ENCODE assay signal across 1 cellular context in genomic region chr1:200409761-200410565, GRCh38.
TF ChIP-seq lines count a peak whose summit lies in the region.

A gene with protein sequence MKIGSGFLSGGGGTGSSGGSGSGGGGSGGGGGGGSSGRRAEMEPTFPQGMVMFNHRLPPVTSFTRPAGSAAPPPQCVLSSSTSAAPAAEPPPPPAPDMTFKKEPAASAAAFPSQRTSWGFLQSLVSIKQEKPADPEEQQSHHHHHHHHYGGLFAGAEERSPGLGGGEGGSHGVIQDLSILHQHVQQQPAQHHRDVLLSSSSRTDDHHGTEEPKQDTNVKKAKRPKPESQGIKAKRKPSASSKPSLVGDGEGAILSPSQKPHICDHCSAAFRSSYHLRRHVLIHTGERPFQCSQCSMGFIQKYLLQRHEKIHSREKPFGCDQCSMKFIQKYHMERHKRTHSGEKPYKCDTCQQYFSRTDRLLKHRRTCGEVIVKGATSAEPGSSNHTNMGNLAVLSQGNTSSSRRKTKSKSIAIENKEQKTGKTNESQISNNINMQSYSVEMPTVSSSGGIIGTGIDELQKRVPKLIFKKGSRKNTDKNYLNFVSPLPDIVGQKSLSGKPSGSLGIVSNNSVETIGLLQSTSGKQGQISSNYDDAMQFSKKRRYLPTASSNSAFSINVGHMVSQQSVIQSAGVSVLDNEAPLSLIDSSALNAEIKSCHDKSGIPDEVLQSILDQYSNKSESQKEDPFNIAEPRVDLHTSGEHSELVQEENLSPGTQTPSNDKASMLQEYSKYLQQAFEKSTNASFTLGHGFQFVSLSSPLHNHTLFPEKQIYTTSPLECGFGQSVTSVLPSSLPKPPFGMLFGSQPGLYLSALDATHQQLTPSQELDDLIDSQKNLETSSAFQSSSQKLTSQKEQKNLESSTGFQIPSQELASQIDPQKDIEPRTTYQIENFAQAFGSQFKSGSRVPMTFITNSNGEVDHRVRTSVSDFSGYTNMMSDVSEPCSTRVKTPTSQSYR (minus strand): TSS chr1:200410036. CDS start chr1:200409705, 331 bp downstream.

TF ChIP-seq in HEK293, 187 proteins besides CTCF, POLR2A, EP300 and RAD21 (continued from another document and continues in another):
- TF ChIP-seq PRDM2 (tag by site-specific recombination; IDR thresholded peaks at IDR 0.05; ENCODE audit: borderline replicate concordance) (no peak), ZFP3 (tag by site-specific recombination; IDR thresholded peaks at IDR 0.05; ENCODE audit: low read depth) (no peak), ZNF654 (tag by site-specific recombination; IDR thresholded peaks at IDR 0.05; ENCODE audit: low read depth) (no peak), ZNF600 (tag by site-specific recombination; IDR thresholded peaks at IDR 0.05) (peak; percentile 61; the same call in 1 of the 2 replicates), ZEB2 (tag by site-specific recombination; IDR thresholded peaks at IDR 0.05) (no peak; the same call in none of the 2 replicates), HOXA7 (CRISPR knock-in tag; IDR thresholded peaks at IDR 0.05; ENCODE audit: borderline replicate concordance) (no peak), ZNF585B (tag by site-specific recombination; IDR thresholded peaks at IDR 0.05) (no peak), ZNF488 (tag by site-specific recombination; IDR thresholded peaks at IDR 0.05) (no peak), ZFHX2 (tag by site-specific recombination; conservative IDR thresholded peaks at IDR 0.05) (peak; percentile 86), ZNF670 (tag by site-specific recombination; IDR thresholded peaks at IDR 0.05; ENCODE audit: low read depth) (no peak), KLF9 (tag by site-specific recombination; IDR thresholded peaks at IDR 0.05; ENCODE audit: low read depth) (peak; percentile 24; the same call in 1 of the 2 replicates), ZNF416 (tag by site-specific recombination; IDR thresholded peaks at IDR 0.05) (no peak), ZBTB20 (tag by site-specific recombination; IDR thresholded peaks at IDR 0.05) (no peak; the same call in 1 of the 2 replicates), ZNF266 (tag by site-specific recombination; IDR thresholded peaks at IDR 0.05; ENCODE audit: low read depth) (no peak; the same call in 1 of the 2 replicates), ZNF175 (tag by site-specific recombination; IDR thresholded peaks at IDR 0.05) (no peak), ZNF404 (tag by site-specific recombination; IDR thresholded peaks at IDR 0.05) (no peak), ZNF510 (tag by site-specific recombination; IDR thresholded peaks at IDR 0.05; ENCODE audit: insufficient replicate concordance) (no peak), ZNF138 (tag by site-specific recombination; IDR thresholded peaks at IDR 0.05; ENCODE audit: borderline replicate concordance) (no peak), ZNF311 (tag by site-specific recombination; IDR thresholded peaks at IDR 0.05; ENCODE audit: borderline replicate concordance) (no peak), ZNF837 (tag by site-specific recombination; IDR thresholded peaks at IDR 0.05) (no peak), ZNF776 (tag by site-specific recombination; IDR thresholded peaks at IDR 0.05; ENCODE audit: borderline replicate concordance) (no peak), ZNF112 (tag by site-specific recombination; IDR thresholded peaks at IDR 0.05) (no peak), ZNF791 (tag by site-specific recombination; IDR thresholded peaks at IDR 0.05) (no peak), ZNF76 (tag by site-specific recombination; IDR thresholded peaks at IDR 0.05; ENCODE audit: borderline replicate concordance, low read depth) (peak; percentile 83; the same call in 1 of the 2 replicates), ZNF624 (tag by site-specific recombination; IDR thresholded peaks at IDR 0.05) (no peak), ZNF426 (tag by site-specific recombination; IDR thresholded peaks at IDR 0.05) (no peak), ZNF274 (IDR thresholded peaks at IDR 0.05; ENCODE audit: low read length) (no peak), ZNF274 (tag by site-specific recombination; IDR thresholded peaks at IDR 0.05; ENCODE audit: borderline replicate concordance) (no peak), ZNF157 (tag by site-specific recombination; IDR thresholded peaks at IDR 0.05) (no peak), REST (tag by site-specific recombination; IDR thresholded peaks at IDR 0.05) (peak; percentile 50; the same call in 1 of the 2 replicates), ZNF580 (tag by site-specific recombination; IDR thresholded peaks at IDR 0.05) (no peak), KLF16 (tag by site-specific recombination; IDR thresholded peaks at IDR 0.05) (no peak), MEIS1 (CRISPR knock-in tag; IDR thresholded peaks at IDR 0.05; ENCODE audit: borderline replicate concordance) (no peak), KLF17 (tag by site-specific recombination; IDR thresholded peaks at IDR 0.05) (no peak), ZNF155 (tag by site-specific recombination; IDR thresholded peaks at IDR 0.05) (no peak), EGR2 (tag by site-specific recombination; IDR thresholded peaks at IDR 0.05; ENCODE audit: low read depth) (peak; percentile 86), ZNF239 (tag by site-specific recombination; IDR thresholded peaks at IDR 0.05) (no peak), YY1 (tag by site-specific recombination; IDR thresholded peaks at IDR 0.05) (no peak; the same call in 1 of the 2 replicates), ZNF2 (tag by site-specific recombination; IDR thresholded peaks at IDR 0.05) (no peak; the same call in 1 of the 2 replicates), ZNF221 (tag by site-specific recombination; IDR thresholded peaks at IDR 0.05; ENCODE audit: borderline replicate concordance) (no peak), ZNF37A (tag by site-specific recombination; IDR thresholded peaks at IDR 0.05) (no peak)
- TF ChIP-seq, protein P1, sequence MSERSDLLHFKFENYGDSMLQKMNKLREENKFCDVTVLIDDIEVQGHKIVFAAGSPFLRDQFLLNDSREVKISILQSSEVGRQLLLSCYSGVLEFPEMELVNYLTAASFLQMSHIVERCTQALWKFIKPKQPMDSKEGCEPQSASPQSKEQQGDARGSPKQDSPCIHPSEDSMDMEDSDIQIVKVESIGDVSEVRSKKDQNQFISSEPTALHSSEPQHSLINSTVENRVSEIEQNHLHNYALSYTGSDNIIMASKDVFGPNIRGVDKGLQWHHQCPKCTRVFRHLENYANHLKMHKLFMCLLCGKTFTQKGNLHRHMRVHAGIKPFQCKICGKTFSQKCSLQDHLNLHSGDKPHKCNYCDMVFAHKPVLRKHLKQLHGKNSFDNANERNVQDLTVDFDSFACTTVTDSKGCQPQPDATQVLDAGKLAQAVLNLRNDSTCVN (tag by site-specific recombination; optimal IDR thresholded peaks at IDR 0.05) = peak; percentile 26
- TF ChIP-seq, protein P2, sequence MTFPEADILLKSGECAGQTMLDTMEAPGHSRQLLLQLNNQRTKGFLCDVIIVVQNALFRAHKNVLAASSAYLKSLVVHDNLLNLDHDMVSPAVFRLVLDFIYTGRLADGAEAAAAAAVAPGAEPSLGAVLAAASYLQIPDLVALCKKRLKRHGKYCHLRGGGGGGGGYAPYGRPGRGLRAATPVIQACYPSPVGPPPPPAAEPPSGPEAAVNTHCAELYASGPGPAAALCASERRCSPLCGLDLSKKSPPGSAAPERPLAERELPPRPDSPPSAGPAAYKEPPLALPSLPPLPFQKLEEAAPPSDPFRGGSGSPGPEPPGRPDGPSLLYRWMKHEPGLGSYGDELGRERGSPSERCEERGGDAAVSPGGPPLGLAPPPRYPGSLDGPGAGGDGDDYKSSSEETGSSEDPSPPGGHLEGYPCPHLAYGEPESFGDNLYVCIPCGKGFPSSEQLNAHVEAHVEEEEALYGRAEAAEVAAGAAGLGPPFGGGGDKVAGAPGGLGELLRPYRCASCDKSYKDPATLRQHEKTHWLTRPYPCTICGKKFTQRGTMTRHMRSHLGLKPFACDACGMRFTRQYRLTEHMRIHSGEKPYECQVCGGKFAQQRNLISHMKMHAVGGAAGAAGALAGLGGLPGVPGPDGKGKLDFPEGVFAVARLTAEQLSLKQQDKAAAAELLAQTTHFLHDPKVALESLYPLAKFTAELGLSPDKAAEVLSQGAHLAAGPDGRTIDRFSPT (tag by site-specific recombination; IDR thresholded peaks at IDR 0.05) = no peak
- TF ChIP-seq, protein P3, sequence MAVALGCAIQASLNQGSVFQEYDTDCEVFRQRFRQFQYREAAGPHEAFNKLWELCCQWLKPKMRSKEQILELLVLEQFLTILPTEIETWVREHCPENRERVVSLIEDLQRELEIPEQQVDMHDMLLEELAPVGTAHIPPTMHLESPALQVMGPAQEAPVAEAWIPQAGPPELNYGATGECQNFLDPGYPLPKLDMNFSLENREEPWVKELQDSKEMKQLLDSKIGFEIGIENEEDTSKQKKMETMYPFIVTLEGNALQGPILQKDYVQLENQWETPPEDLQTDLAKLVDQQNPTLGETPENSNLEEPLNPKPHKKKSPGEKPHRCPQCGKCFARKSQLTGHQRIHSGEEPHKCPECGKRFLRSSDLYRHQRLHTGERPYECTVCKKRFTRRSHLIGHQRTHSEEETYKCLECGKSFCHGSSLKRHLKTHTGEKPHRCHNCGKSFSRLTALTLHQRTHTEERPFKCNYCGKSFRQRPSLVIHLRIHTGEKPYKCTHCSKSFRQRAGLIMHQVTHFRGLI (tag by site-specific recombination; IDR thresholded peaks at IDR 0.05) = peak; percentile 16; the same call in 1 of the 2 replicates
